Comparison of ENCODE assay signal across 8 cellular contexts in the genomic region with DNA sequence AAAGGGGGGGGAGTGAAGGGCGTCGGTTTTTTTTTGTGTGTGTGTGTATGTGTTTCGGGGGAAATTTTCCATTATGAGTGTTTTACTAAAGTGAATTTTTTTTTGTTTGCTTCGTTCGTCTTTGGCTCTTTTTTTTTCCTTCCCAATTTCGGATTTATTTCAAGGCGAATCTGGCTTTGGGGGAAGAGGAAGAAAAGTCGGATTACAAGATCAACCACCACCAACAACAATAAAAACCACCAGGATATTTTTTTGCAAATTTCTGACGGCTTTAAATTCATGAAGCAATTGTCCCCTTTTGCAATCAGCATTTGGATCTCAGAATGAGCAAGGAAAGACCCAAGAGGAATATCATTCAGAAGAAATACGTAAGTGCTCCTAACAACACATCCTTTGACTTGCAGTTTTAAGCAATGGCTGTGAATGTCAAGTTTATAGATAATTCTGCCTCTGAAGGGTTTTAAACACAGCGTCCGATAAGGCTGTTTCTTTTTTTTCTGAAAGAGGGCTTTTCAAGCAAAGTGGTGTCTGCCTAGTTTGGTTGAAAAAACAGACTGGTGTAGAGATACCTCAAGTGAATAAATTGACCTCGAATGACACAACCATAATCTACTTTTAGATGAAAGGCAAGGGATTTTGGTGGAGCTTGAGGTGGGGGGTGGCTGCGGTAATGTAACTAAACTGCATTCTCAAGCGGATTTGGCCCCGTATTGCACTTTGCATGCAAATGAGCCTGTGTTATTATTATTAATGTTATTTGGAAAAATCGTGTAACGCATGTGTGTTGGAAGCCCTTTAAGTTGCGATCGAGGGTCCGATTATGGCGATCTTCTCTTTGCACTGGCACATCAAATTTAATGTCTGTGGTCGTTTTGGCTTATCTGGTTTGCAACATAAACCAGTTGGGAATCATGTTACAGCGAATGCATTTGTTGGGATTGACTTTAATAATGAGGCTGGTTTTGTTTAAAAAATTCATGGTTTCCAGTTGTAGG. TPM values are rescaled to one million over a fixed set of nuclear protein-coding genes. Genes with fewer than 3 reads are reported as not detected.
A peak's percentile ranks its signal among the peaks of the same experiment; 100 is the strongest.
DNase-seq lines count a peak whose midpoint lies in the region; ATAC-seq lines count a peak whose summit lies in the region.

No MANE protein-coding gene starts in this region.

- H3K36me3 ChIP-seq in Karpas-422 (ENCODE audit: insufficient read depth, low read length): no peaks in the 10 kb centered on the region
- H3K36me3 ChIP-seq in iPS-15b (ENCODE audit: control insufficient read depth, insufficient read depth, low read length): peaks cover 10% of the 10 kb centered on the region

- peaks cover 50% of the 10 kb centered on the region for H3K36me3 Mint-ChIP-seq in stimulated activated effector memory CD8-positive, alpha-beta T cell treated with anti-CD3 and anti-CD28 coated beads, Interleukin-12 subunit alpha, Interleukin-12 subunit beta, amount 100 ng/mL, for 72 hours

- H3K9me2 ChIP-seq in Karpas-422 (replicated peaks; ENCODE audit: insufficient read depth, low read length): no peaks in the 10 kb centered on the region

- no peaks in the 10 kb centered on the region for H3K9me3 Mint-ChIP-seq in stimulated activated effector memory CD8-positive, alpha-beta T cell treated with anti-CD3 and anti-CD28 coated beads, Interleukin-12 subunit alpha, Interleukin-12 subunit beta, amount 100 ng/mL, for 72 hours

- H3K4me3 Mint-ChIP-seq in stimulated activated effector memory CD8-positive, alpha-beta T cell treated with anti-CD3 and anti-CD28 coated beads, Interleukin-12 subunit alpha, Interleukin-12 subunit beta, amount 100 ng/mL, for 72 hours: peak overlapping the region; percentile 99

- H3K79me2 ChIP-seq in Karpas-422 (ENCODE audit: low read length): no peaks in the 10 kb centered on the region

- H3K4me3 ChIP-seq in Karpas-422 (ENCODE audit: low read length) (peak overlapping the region; percentile 84), iPS-15b (ENCODE audit: low read depth, low read length) (peak overlapping the region; percentile 77)

- H4K20me1 ChIP-seq in Karpas-422 (ENCODE audit: insufficient read depth, low read depth, low read length): no peaks in the 10 kb centered on the region; the same call in 1 of the 2 replicates

- H3K9ac ChIP-seq in Karpas-422 (ENCODE audit: low read length) (peak overlapping the region; percentile 72), iPS-15b (ENCODE audit: low read depth, low read length) (peak overlapping the region; percentile 78)

- H3K4me1 ChIP-seq in Karpas-422 (ENCODE audit: low read length) (peaks cover 35% of the 10 kb centered on the region), iPS-15b (ENCODE audit: control insufficient read depth, insufficient read depth, low read length) (peaks cover 19% of the 10 kb centered on the region)

- no peak for ATAC-seq in stimulated activated effector memory CD8-positive, alpha-beta T cell treated with anti-CD3 and anti-CD28 coated beads, Interleukin-12 subunit alpha, Interleukin-12 subunit beta, amount 100 ng/mL, for 72 hours

- H3K4me1 Mint-ChIP-seq in stimulated activated effector memory CD8-positive, alpha-beta T cell treated with anti-CD3 and anti-CD28 coated beads, Interleukin-12 subunit alpha, Interleukin-12 subunit beta, amount 100 ng/mL, for 72 hours: peaks cover 33% of the 10 kb centered on the region

- H3K4me2 ChIP-seq in Karpas-422 (ENCODE audit: low read depth, low read length, poor library complexity, severe bottlenecking): peak overlapping the region; percentile 94

- no peaks in the 10 kb centered on the region for H3K9me3 ChIP-seq in Karpas-422 (ENCODE audit: low read length)
- H3K9me3 ChIP-seq in iPS-15b (ENCODE audit: control insufficient read depth, insufficient read depth, low read length): no peaks in the 10 kb centered on the region

- H3K27ac ChIP-seq in Karpas-422 (ENCODE audit: low read length): no peak overlapping the region

- H3K27ac Mint-ChIP-seq in stimulated activated effector memory CD8-positive, alpha-beta T cell treated with anti-CD3 and anti-CD28 coated beads, Interleukin-12 subunit alpha, Interleukin-12 subunit beta, amount 100 ng/mL, for 72 hours: peak overlapping the region; percentile 98

- peak overlapping the region; percentile 89 for H2AFZ ChIP-seq in Karpas-422 (ENCODE audit: low read length)

- DNase-seq in CD1c-positive myeloid dendritic cell (ENCODE audit: extremely low spot score) (peak; percentile 54), Karpas-422 (peak; percentile 43), HCEC 1CT (no peak), NCI-H1048 (lab: John Stamatoyannopoulos, UW) (no peak), DMS153 treated with DMSO at 0.1 percent for 48 hours (lab: John Stamatoyannopoulos, UW; ENCODE audit: unreplicated experiment) (no peak)
- DNase-seq in activated naive CD4-positive, alpha-beta T cell treated with anti-CD3 and anti-CD28 coated beads, Interleukin-2, amount 50 U/mL, for 16 hours: peak; percentile 29
- DNase-seq in stimulated activated effector memory CD8-positive, alpha-beta T cell treated with anti-CD3 and anti-CD28 coated beads, Interleukin-12 subunit alpha, Interleukin-12 subunit beta, amount 100 ng/mL, for 72 hours (ENCODE audit: low spot score in 2 of 2): no peak

- H3K27me3 ChIP-seq in Karpas-422 (ENCODE audit: low read length) (0 out of 2 replicates have a peak, but pooled peaks cover 4% of the 10 kb centered on the region), iPS-15b (ENCODE audit: control insufficient read depth, insufficient read depth, low read length) (no peaks in the 10 kb centered on the region)

RNA-seq across cellular contexts. Expression of a gene that starts 0.6 kb away (rescaled TPM):
- total RNA-seq in Karpas-422 (2014; rRNA removed; shearing (Covaris generic); ENCODE audit: low replicate concordance): 2.8 and 5.1 TPM in 2 replicates

Comparison
In these comparisons a context has a peak if more than half of its experiments do, and no peak if none do; other contexts are left out.
1. DNase-seq: peak in CD1c-positive myeloid dendritic cell (single experiment), Karpas-422 (single experiment) and activated naive CD4-positive, alpha-beta T cell treated with anti-CD3 and anti-CD28 coated beads, Interleukin-2, amount 50 U/mL, for 16 hours (single experiment); none in stimulated activated effector memory CD8-positive, alpha-beta T cell treated with anti-CD3 and anti-CD28 coated beads, Interleukin-12 subunit alpha, Interleukin-12 subunit beta, amount 100 ng/mL, for 72 hours (0 of 2), HCEC 1CT (single experiment), NCI-H1048 (single experiment) and DMS153 treated with DMSO at 0.1 percent for 48 hours (single experiment).